Comparison of ENCODE assay signal across 23 cellular contexts in the genomic region with DNA sequence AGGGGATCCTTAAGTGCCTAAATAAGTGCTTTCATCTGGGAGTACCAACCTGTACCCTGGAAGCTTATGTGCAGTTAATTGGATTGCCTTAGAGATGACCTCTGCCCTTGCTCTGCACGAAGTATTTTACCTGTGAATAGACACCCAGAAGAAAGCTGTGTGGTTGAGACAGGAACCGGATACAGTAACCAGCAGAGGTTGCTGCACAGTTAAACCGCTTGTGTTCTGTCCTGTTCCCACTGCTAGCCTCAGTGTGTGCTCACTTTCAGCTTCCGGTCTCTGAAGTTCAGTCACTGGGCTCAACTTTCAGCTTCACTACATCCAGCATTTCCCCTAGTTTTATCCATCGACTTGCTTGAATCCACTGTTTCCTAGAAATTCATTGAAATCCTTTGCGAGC.
"Had no signal": no experiment of that assay in that cellular context is flagged by ENCODE, and none has a peak within 500 bp of the region (broad histone marks: within the 10 kb centered on the region; RNA-seq: fewer than 3 reads in every experiment).

No MANE protein-coding gene starts in this region.

- H3K4me2 ChIP-seq: smooth muscle cell had no signal

- H3K4me1 Mint-ChIP-seq: memory B cell; natural killer cell; stimulated activated naive CD8-positive, alpha-beta T cell treated with anti-CD3 and anti-CD28 coated beads, Interleukin-15, amount 100 ng/mL, for 72 hours had no signal

- H2AFZ ChIP-seq: parathyroid adenoma had no signal

- H3K4me1 ChIP-seq: parathyroid adenoma, suprapubic skin, transverse colon, upper lobe of right lung, uterus had no signal

- H3K27ac ChIP-seq: dorsolateral prefrontal cortex, neutrophil, parathyroid adenoma, suprapubic skin, transverse colon, upper lobe of right lung, uterus had no signal

- H3K36me3 ChIP-seq: neutrophil, suprapubic skin, transverse colon, upper lobe of right lung, uterus had no signal

- H3K9ac ChIP-seq: parathyroid adenoma had no signal

- H3K4me3 ChIP-seq: dorsolateral prefrontal cortex, lung, smooth muscle cell, suprapubic skin, transverse colon, upper lobe of right lung, uterus had no signal

- DNase-seq: dorsolateral prefrontal cortex; effector CD4-positive, alpha-beta T cell; hypothalamus; kidney; natural killer cell; stimulated activated CD4-positive, alpha-beta T cell treated with anti-CD3 and anti-CD28 coated beads, Interleukin-12 subunit alpha, Interleukin-12 subunit beta, amount 100 ng/mL, for 4 hours; stimulated activated CD4-positive, alpha-beta T cell treated with anti-CD3 and anti-CD28 coated beads, Interleukin-1b, Interleukin-23, amount 100 ng/mL, for 48 hours; stimulated activated CD4-positive, alpha-beta T cell treated with anti-CD3 and anti-CD28 coated beads, Interleukin-4, amount 100 ng/mL, for 1 hour; stimulated activated CD8-positive, alpha-beta memory T cell treated with anti-CD3 and anti-CD28 coated beads, Interleukin-4, amount 100 ng/mL, for 48 hours; stimulated activated naive CD4-positive, alpha-beta T cell; stimulated activated naive CD8-positive, alpha-beta T cell treated with anti-CD3 and anti-CD28 coated beads, Interleukin-15, amount 100 ng/mL, for 72 hours; transverse colon; upper lobe of right lung; uterus had no signal

- H3K36me3 Mint-ChIP-seq: memory B cell, natural killer cell had no signal

- H3K4me3 Mint-ChIP-seq: memory B cell; natural killer cell; stimulated activated naive CD8-positive, alpha-beta T cell treated with anti-CD3 and anti-CD28 coated beads, Interleukin-15, amount 100 ng/mL, for 72 hours had no signal

- H3K27ac Mint-ChIP-seq: memory B cell; natural killer cell; progenitor cell of endocrine pancreas; stimulated activated naive CD8-positive, alpha-beta T cell treated with anti-CD3 and anti-CD28 coated beads, Interleukin-15, amount 100 ng/mL, for 72 hours had no signal

- H3K27me3 ChIP-seq: dorsolateral prefrontal cortex, neutrophil, suprapubic skin, transverse colon, upper lobe of right lung, uterus had no signal

- H3K27me3 Mint-ChIP-seq: progenitor cell of endocrine pancreas; stimulated activated naive CD8-positive, alpha-beta T cell treated with anti-CD3 and anti-CD28 coated beads, Interleukin-15, amount 100 ng/mL, for 72 hours had no signal

- ATAC-seq: left lobe of liver; natural killer cell; sciatic nerve; stimulated activated naive CD8-positive, alpha-beta T cell treated with anti-CD3 and anti-CD28 coated beads, Interleukin-15, amount 100 ng/mL, for 72 hours; upper lobe of right lung had no signal

- H3K9me3 ChIP-seq: neutrophil, suprapubic skin, transverse colon, upper lobe of right lung, uterus had no signal
